26 cellular contexts compared by ENCODE assay signal in the genomic region with DNA sequence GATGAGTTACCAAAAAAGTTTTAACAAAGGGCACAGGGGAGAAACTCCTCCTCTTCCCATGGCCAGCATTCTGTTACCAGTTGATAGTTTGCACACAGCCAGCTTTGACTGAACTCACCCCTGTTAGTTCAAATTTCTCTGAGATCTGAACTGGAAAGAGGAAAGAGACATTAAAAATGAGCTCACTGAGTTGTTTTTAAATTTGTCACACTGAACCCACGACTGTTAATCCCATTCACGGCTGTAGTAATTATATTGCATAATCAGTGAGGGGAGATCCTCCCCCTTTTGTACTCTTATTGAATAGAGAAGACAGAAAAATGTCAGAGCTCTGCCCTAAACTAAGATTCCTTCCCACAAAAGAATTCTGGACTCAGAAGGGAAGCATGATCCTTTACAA. TPM values are rescaled to one million over a fixed set of nuclear protein-coding genes. Genes with fewer than 3 reads are reported as not detected.
"Had no signal": no experiment of that assay in that cellular context is flagged by ENCODE, and none has a peak within 500 bp of the region (broad histone marks: within the 10 kb centered on the region; RNA-seq: fewer than 3 reads in every experiment).

No MANE protein-coding gene starts in this region.

- H3K4me1 ChIP-seq: body of pancreas, left lung, sigmoid colon, tibial artery had no signal

- H3K9me3 Mint-ChIP-seq: activated CD4-positive, alpha-beta memory T cell treated with anti-CD3 and anti-CD28 coated beads, Interleukin-2, amount 10 ng/mL, durations not matched to agents 7 days and 5 days; activated CD4-positive, alpha-beta T cell treated with anti-CD3 and anti-CD28 coated beads, Interleukin-2, amount 10 ng/mL, durations not matched to agents 24 days and 14 days; activated naive CD8-positive, alpha-beta T cell treated with anti-CD3 and anti-CD28 coated beads, Interleukin-2, amount 50 U/mL, for 24 hours; activated T-helper 1 cell treated with anti-CD3 and anti-CD28 coated beads, Interleukin-12 subunit alpha, Interleukin-12 subunit beta, Interleukin-2, Interleukin-4 antibody, amounts not matched to agents 30 ng/mL and 10 ng/mL and 1 ng/mL, durations not matched to agents 14 hours and 24 hours and 36 hours; dendritic cell treated with granulocyte-macrophage colony-stimulating factor and Interleukin-4, amounts not matched to agents 40 ng/mL and 50 ng/mL, for 4 days; immature natural killer cell; mesothelial cell of epicardium; naive thymus-derived CD8-positive, alpha-beta T cell; stimulated activated naive CD8-positive, alpha-beta T cell treated with anti-CD3 and anti-CD28 coated beads, Interleukin-15, Interleukin-2, amounts not matched to agents 100 ng/mL and 50 ng/mL, for 24 hours had no signal

- H3K27ac ChIP-seq: body of pancreas, left lung, neural progenitor cell, sigmoid colon, tibial artery, VCaP had no signal

- H3K4me2 ChIP-seq: neural progenitor cell had no signal

- H3K27me3 ChIP-seq: body of pancreas, neural progenitor cell had no signal

- H3K4me1 Mint-ChIP-seq: activated CD4-positive, alpha-beta memory T cell treated with anti-CD3 and anti-CD28 coated beads, Interleukin-2, amount 10 ng/mL, durations not matched to agents 7 days and 5 days; activated CD4-positive, alpha-beta T cell treated with anti-CD3 and anti-CD28 coated beads, Interleukin-2, amount 10 ng/mL, durations not matched to agents 24 days and 14 days; activated CD8-positive, alpha-beta memory T cell treated with anti-CD3 and anti-CD28 coated beads, Interleukin-2, amount 10 ng/mL, durations not matched to agents 7 days and 5 days; activated naive CD8-positive, alpha-beta T cell treated with anti-CD3 and anti-CD28 coated beads, Interleukin-2, amount 50 U/mL, for 24 hours; immature natural killer cell had no signal

- DNase-seq: activated CD4-positive, alpha-beta memory T cell treated with anti-CD3 and anti-CD28 coated beads, Interleukin-2, amount 10 ng/mL, durations not matched to agents 7 days and 5 days; activated CD4-positive, alpha-beta T cell treated with anti-CD3 and anti-CD28 coated beads, Interleukin-2, amount 10 ng/mL, durations not matched to agents 24 days and 14 days; activated CD8-positive, alpha-beta memory T cell treated with anti-CD3 and anti-CD28 coated beads, Interleukin-2, amount 10 ng/mL, durations not matched to agents 7 days and 5 days; activated gamma-delta T cell; activated naive CD4-positive, alpha-beta T cell treated with anti-CD3 and anti-CD28 coated beads, Interleukin-2, amount 50 U/mL, for 16 hours; activated naive CD8-positive, alpha-beta T cell treated with anti-CD3 and anti-CD28 coated beads, Interleukin-2, amount 50 U/mL, for 24 hours; body of pancreas; caudate nucleus; effector CD4-positive, alpha-beta T cell; foreskin melanocyte; immature natural killer cell; kidney glomerular epithelial cell; left lung; naive thymus-derived CD8-positive, alpha-beta T cell; posterior cingulate gyrus; sigmoid colon; stimulated activated CD4-positive, alpha-beta T cell treated with anti-CD3 and anti-CD28 coated beads, Interleukin-4, amount 100 ng/mL, for 24 hours; tibial artery had no signal

- H3K4me3 ChIP-seq: body of pancreas, left lung, lung, neural progenitor cell, sigmoid colon, tibial artery had no signal

- H3K36me3 Mint-ChIP-seq: activated CD8-positive, alpha-beta memory T cell treated with anti-CD3 and anti-CD28 coated beads, Interleukin-2, amount 10 ng/mL, durations not matched to agents 7 days and 5 days; immature natural killer cell; mesothelial cell of epicardium; naive thymus-derived CD8-positive, alpha-beta T cell; neural progenitor cell had no signal

- H3K27ac Mint-ChIP-seq: activated CD4-positive, alpha-beta memory T cell treated with anti-CD3 and anti-CD28 coated beads, Interleukin-2, amount 10 ng/mL, durations not matched to agents 7 days and 5 days; activated CD4-positive, alpha-beta T cell treated with anti-CD3 and anti-CD28 coated beads, Interleukin-2, amount 10 ng/mL, durations not matched to agents 24 days and 14 days; activated CD8-positive, alpha-beta memory T cell treated with anti-CD3 and anti-CD28 coated beads, Interleukin-2, amount 10 ng/mL, durations not matched to agents 7 days and 5 days; activated naive CD8-positive, alpha-beta T cell treated with anti-CD3 and anti-CD28 coated beads, Interleukin-2, amount 50 U/mL, for 24 hours; activated T-helper 1 cell treated with anti-CD3 and anti-CD28 coated beads, Interleukin-12 subunit alpha, Interleukin-12 subunit beta, Interleukin-2, Interleukin-4 antibody, amounts not matched to agents 30 ng/mL and 10 ng/mL and 1 ng/mL, durations not matched to agents 14 hours and 24 hours and 36 hours; dendritic cell treated with granulocyte-macrophage colony-stimulating factor and Interleukin-4, amounts not matched to agents 40 ng/mL and 50 ng/mL, for 4 days; immature natural killer cell; mesothelial cell of epicardium; naive thymus-derived CD8-positive, alpha-beta T cell; neural progenitor cell; stimulated activated naive CD8-positive, alpha-beta T cell treated with anti-CD3 and anti-CD28 coated beads, Interleukin-15, Interleukin-2, amounts not matched to agents 100 ng/mL and 50 ng/mL, for 24 hours had no signal

- H3K4me3 Mint-ChIP-seq: activated CD4-positive, alpha-beta memory T cell treated with anti-CD3 and anti-CD28 coated beads, Interleukin-2, amount 10 ng/mL, durations not matched to agents 7 days and 5 days; activated CD4-positive, alpha-beta T cell treated with anti-CD3 and anti-CD28 coated beads, Interleukin-2, amount 10 ng/mL, durations not matched to agents 24 days and 14 days; activated CD8-positive, alpha-beta memory T cell treated with anti-CD3 and anti-CD28 coated beads, Interleukin-2, amount 10 ng/mL, durations not matched to agents 7 days and 5 days; activated naive CD8-positive, alpha-beta T cell treated with anti-CD3 and anti-CD28 coated beads, Interleukin-2, amount 50 U/mL, for 24 hours; activated T-helper 1 cell treated with anti-CD3 and anti-CD28 coated beads, Interleukin-12 subunit alpha, Interleukin-12 subunit beta, Interleukin-2, Interleukin-4 antibody, amounts not matched to agents 30 ng/mL and 10 ng/mL and 1 ng/mL, durations not matched to agents 14 hours and 24 hours and 36 hours; dendritic cell treated with granulocyte-macrophage colony-stimulating factor and Interleukin-4, amounts not matched to agents 40 ng/mL and 50 ng/mL, for 4 days; immature natural killer cell; mesothelial cell of epicardium; naive thymus-derived CD8-positive, alpha-beta T cell; neural progenitor cell; stimulated activated naive CD8-positive, alpha-beta T cell treated with anti-CD3 and anti-CD28 coated beads, Interleukin-15, Interleukin-2, amounts not matched to agents 100 ng/mL and 50 ng/mL, for 24 hours had no signal

- H3K36me3 ChIP-seq: left lung, neural progenitor cell, sigmoid colon, tibial artery had no signal

- H3K9ac ChIP-seq: neural progenitor cell had no signal

- H2AFZ ChIP-seq: neural progenitor cell had no signal

- H3K9me3 ChIP-seq: body of pancreas, left lung, sigmoid colon, tibial artery had no signal

RNA-seq across cellular contexts. Expression of gene DSP, which starts 17.5 kb away (rescaled TPM):
- total RNA-seq: activated CD4-positive, alpha-beta T cell treated with anti-CD3 and anti-CD28 coated beads, Interleukin-2, amount 10 ng/mL, durations not matched to agents 24 days and 14 days; activated T-helper 1 cell treated with anti-CD3 and anti-CD28 coated beads, Interleukin-12 subunit alpha, Interleukin-12 subunit beta, Interleukin-2, Interleukin-4 antibody, amounts not matched to agents 30 ng/mL and 10 ng/mL and 1 ng/mL, durations not matched to agents 14 hours and 24 hours and 36 hours; T-helper 2 cell treated with Interferon-gamma antibody and Interleukin-4, amounts not matched to agents 100 ng/mL and 5 ng/mL, for 36 hours had no signal
- polyA plus RNA-seq: immature natural killer cell; naive thymus-derived CD8-positive, alpha-beta T cell had no signal
